ENCODE assay signal across 29 cellular contexts in genomic region chr18:52620926-52621439, GRCh38.
DNase-seq lines count a peak whose midpoint lies in the region; ATAC-seq, FAIRE-seq and TF ChIP-seq lines count a peak whose summit lies in the region.
"Had no signal": no experiment of that assay in that cellular context is flagged by ENCODE, and none has a peak within 500 bp of the region (broad histone marks: within the 10 kb centered on the region; RNA-seq: fewer than 3 reads in every experiment).

No MANE protein-coding gene starts in this region.

- H4K91ac ChIP-seq in H1 (replicated peaks; ENCODE audit: insufficient read length, low read length), result no peak overlapping the region
- no peak overlapping the region for H4K91ac ChIP-seq in trophoblast cell (ENCODE audit: low read depth, low read length)

- H3K27me3 ChIP-seq in H1 (replicated peaks in 1 of 4; ENCODE audit: control insufficient read depth in 3 of 4, extremely low read depth in 1 of 4, insufficient read depth in 3 of 4, low read length in 3 of 4) (no peaks in the 10 kb centered on the region), trophoblast cell (ENCODE audit: insufficient read depth, low read length) (no peaks in the 10 kb centered on the region)
- H3K27me3 ChIP-seq: BE2C, BLaER1 had no signal

- no peak for TF ChIP-seq EP300 in H1 (IDR thresholded peaks at IDR 0.05; ENCODE audit: borderline replicate concordance in 1 of 2, low read depth in 2 of 2, low read length in 2 of 2)

- H3K27ac ChIP-seq in H1 (ENCODE audit: low read depth, low read length), result no peak overlapping the region
- H3K27ac ChIP-seq in trophoblast cell (ENCODE audit: low read depth, low read length), result no peak overlapping the region
- H3K27ac ChIP-seq: BLaER1 had no signal

- no peaks in the 10 kb centered on the region for H3K27me3 Mint-ChIP-seq in T-helper 17 cell
- H3K27me3 Mint-ChIP-seq: CD4-positive, alpha-beta memory T cell; CD4-positive, CD25-positive, alpha-beta regulatory T cell; CD8-positive, alpha-beta memory T cell had no signal

- CTCF ChIA-PET in H1 (lab: Charles Lee; ENCODE audit: partially characterized antibody), result no interaction called here

- H3K9ac ChIP-seq in H1 (replicated peaks in 1 of 4; ENCODE audit: extremely low read depth in 1 of 4, low read depth in 3 of 4, low read length in 3 of 4) (no peak overlapping the region), trophoblast cell (ENCODE audit: low read length) (no peak overlapping the region)
- H3K9ac ChIP-seq: BLaER1 had no signal

- no peaks in the 10 kb centered on the region for H3K23me2 ChIP-seq in H1 (ENCODE audit: low read depth, low read length)

- H4K12ac ChIP-seq in trophoblast cell (ENCODE audit: low read depth, low read length), result no peak overlapping the region

- TF ChIP-seq POLR2A in H1 (IDR thresholded peaks at IDR 0.05; ENCODE audit: control extremely low read depth in 1 of 2, low read depth in 2 of 2, low read length in 2 of 2), result no peak

- no peak overlapping the region for H3K27ac Mint-ChIP-seq in T-helper 17 cell
- H3K27ac Mint-ChIP-seq: CD14-positive monocyte; CD4-positive, alpha-beta memory T cell; CD4-positive, CD25-positive, alpha-beta regulatory T cell; CD8-positive, alpha-beta memory T cell had no signal

- no peak overlapping the region for H3K23ac ChIP-seq in H1 (ENCODE audit: insufficient read length)
- H3K23ac ChIP-seq in trophoblast cell (ENCODE audit: low read length), result no peak overlapping the region

- H3K56ac ChIP-seq in H1 (replicated peaks; ENCODE audit: insufficient read length, low read depth, low read length), result no peak overlapping the region

- FAIRE-seq in H1 (lab: Jason Lieb, UNC), result no peak
- FAIRE-seq: A204.1, GM12878, GM12892, GM18507 had no signal

- no peak overlapping the region for H2BK5ac ChIP-seq in H1 (ENCODE audit: low read depth, low read length)
- H2BK5ac ChIP-seq in trophoblast cell (ENCODE audit: low read depth, low read length, poor library complexity), result no peak overlapping the region

- H2AFZ ChIP-seq in H1 (ENCODE audit: low read length) (0 out of 2 replicates have a peak overlapping the region, but pooled peaks have one; percentile 52), trophoblast cell (ENCODE audit: insufficient read depth, low read length, poor library complexity) (no peak overlapping the region)

- no peak overlapping the region for H4K5ac ChIP-seq in H1 (ENCODE audit: insufficient read length, low read depth, low read length)

- H4K20me1 ChIP-seq in H1 (replicated peaks in 1 of 2; ENCODE audit: control insufficient read depth in 1 of 2, insufficient read depth in 2 of 2, low read length in 2 of 2), result no peaks in the 10 kb centered on the region
- H4K20me1 ChIP-seq: BLaER1 had no signal

- H3K79me2 ChIP-seq in H1 (ENCODE audit: control insufficient read depth in 1 of 2, insufficient read depth in 2 of 2, low read length in 2 of 2) (no peaks in the 10 kb centered on the region), trophoblast cell (ENCODE audit: control insufficient read depth, insufficient read depth, low read length, poor library complexity) (no peaks in the 10 kb centered on the region)

- DNase-seq in NCI-H748 (lab: John Stamatoyannopoulos, UW; ENCODE audit: unreplicated experiment) (peak; percentile 24), NCI-H748 treated with DMSO at 0.1 percent for 48 hours (lab: John Stamatoyannopoulos, UW) (no peak), HuH-7 (ENCODE audit: low spot score) (peak; percentile 1), NCI-H69 (lab: John Stamatoyannopoulos, UW) (peak; percentile 37), H1 (ENCODE audit: low read depth in 1 of 2, low spot score in 2 of 2) (no peak), T-helper 17 cell (no peak), hepatic stellate cell (ENCODE audit: low spot score) (no peak), trophoblast cell (no peak)
- DNase-seq: 8988T; ACHN; BE2C; C1 segment of cervical spinal cord; CD4-positive, alpha-beta memory T cell; CD4-positive, CD25-positive, alpha-beta regulatory T cell; CD8-positive, alpha-beta memory T cell; COR-L47; DMS 273 treated with DMSO at 0.1 percent for 48 hours; DMS153; DMS53; DMS79; DND-41; EL; GDM1 had no signal

- H3K36me3 Mint-ChIP-seq in T-helper 17 cell (ENCODE audit: low read depth), result no peaks in the 10 kb centered on the region
- H3K36me3 Mint-ChIP-seq: CD14-positive monocyte; CD4-positive, alpha-beta memory T cell; CD4-positive, CD25-positive, alpha-beta regulatory T cell; CD8-positive, alpha-beta memory T cell had no signal

- no peaks in the 10 kb centered on the region for H3K36me3 ChIP-seq in H1 (ENCODE audit: control insufficient read depth in 2 of 4, insufficient read depth in 4 of 4, low read length in 3 of 4)
- no peaks in the 10 kb centered on the region for H3K36me3 ChIP-seq in trophoblast cell (ENCODE audit: control insufficient read depth in 1 of 2, insufficient read depth in 2 of 2, low read length in 2 of 2)
- H3K36me3 ChIP-seq: BE2C, BLaER1 had no signal

- no peak for ATAC-seq in T-helper 17 cell
- ATAC-seq: GM12878 had no signal

- no peaks in the 10 kb centered on the region for H3K79me1 ChIP-seq in H1 (ENCODE audit: low read depth, low read length)
- H3K79me1 ChIP-seq in trophoblast cell (ENCODE audit: low read length), result no peaks in the 10 kb centered on the region

- H3K18ac ChIP-seq in H1 (ENCODE audit: extremely low read depth, low read length) (no peak overlapping the region), trophoblast cell (ENCODE audit: low read length) (no peak overlapping the region)

- H4K8ac ChIP-seq in H1 (ENCODE audit: extremely low read depth, insufficient read depth, low read length) (no peak overlapping the region), trophoblast cell (ENCODE audit: low read depth, low read length) (no peak overlapping the region)

- H3K4ac ChIP-seq in H1 (replicated peaks; ENCODE audit: insufficient read length, low read depth, low read length) (no peak overlapping the region), trophoblast cell (ENCODE audit: low read depth, low read length) (no peak overlapping the region)

- no peak overlapping the region for H2BK12ac ChIP-seq in H1 (ENCODE audit: low read depth, low read length)
- no peak overlapping the region for H2BK12ac ChIP-seq in trophoblast cell (ENCODE audit: low read length)

- no peaks in the 10 kb centered on the region for H3K4me1 ChIP-seq in H1 (replicated peaks in 1 of 4; ENCODE audit: control insufficient read depth in 3 of 4, insufficient read depth in 4 of 4, low read length in 3 of 4)
- no peaks in the 10 kb centered on the region for H3K4me1 ChIP-seq in trophoblast cell (ENCODE audit: control insufficient read depth in 1 of 2, insufficient read depth in 2 of 2, low read length in 2 of 2)
- H3K4me1 ChIP-seq: BE2C, BLaER1 had no signal

- no peak overlapping the region for H2AK5ac ChIP-seq in H1 (ENCODE audit: low read depth, low read length)
- H2AK5ac ChIP-seq in trophoblast cell (ENCODE audit: low read length), result no peak overlapping the region

- no peak for TF ChIP-seq CTCF in H1 (IDR thresholded peaks at IDR 0.05; ENCODE audit: control extremely low read depth in 1 of 3, insufficient read depth in 1 of 3, low read depth in 1 of 3, low read length in 3 of 3)

- H3K9me3 ChIP-seq in H1 (ENCODE audit: insufficient read depth in 2 of 2, low read depth in 1 of 2, low read length in 1 of 2), result no peaks in the 10 kb centered on the region
- no peaks in the 10 kb centered on the region for H3K9me3 ChIP-seq in T-helper 17 cell (ENCODE audit: control insufficient read depth, low read length, poor library complexity, severe bottlenecking)
- no peaks in the 10 kb centered on the region for H3K9me3 ChIP-seq in trophoblast cell (ENCODE audit: insufficient read depth, low read depth, low read length)
- H3K9me3 ChIP-seq: BE2C, BLaER1 had no signal

- 84% methylated on average over 3 of the region's 3 CpGs; no CpG with 5 or more reads in 1 of the 2 experiments for WGBS in H1 (ENCODE audit: extremely low coverage in 1 of 2, insufficient coverage in 1 of 2, insufficient read length in 1 of 2, insufficient replicate concordance in 2 of 2, low coverage in 1 of 2, low lambda C conversion rate in 2 of 2, missing lambda C conversion rate in 1 of 2), 2 experiments
- WGBS in trophoblast cell (ENCODE audit: extremely low coverage, insufficient coverage, insufficient read length), result no CpG with 5 or more reads among the region's 3 CpGs

- H3K4me3 ChIP-seq in H1 (ENCODE audit: extremely low read depth in 1 of 4, insufficient read depth in 2 of 4, low read depth in 3 of 4, low read length in 4 of 4) (no peak overlapping the region), trophoblast cell (ENCODE audit: low read depth, low read length) (no peak overlapping the region)
- H3K4me3 ChIP-seq: BLaER1, GM12878 had no signal

- H2BK20ac ChIP-seq in H1 (ENCODE audit: low read length), result no peak overlapping the region

- no peak overlapping the region for H3K4me3 Mint-ChIP-seq in T-helper 17 cell
- H3K4me3 Mint-ChIP-seq: CD14-positive monocyte; CD4-positive, alpha-beta memory T cell; CD4-positive, CD25-positive, alpha-beta regulatory T cell; CD8-positive, alpha-beta memory T cell had no signal

- H2BK120ac ChIP-seq in H1 (replicated peaks; ENCODE audit: low read depth, low read length) (no peak overlapping the region), trophoblast cell (ENCODE audit: insufficient read depth, low read length, poor library complexity) (no peak overlapping the region)

- no peak overlapping the region for H2BK15ac ChIP-seq in H1 (ENCODE audit: low read length)

- POLR2A ChIA-PET in H1 (lab: Charles Lee; ENCODE audit: partially characterized antibody), result no interaction called here

- no peak for TF ChIP-seq RAD21 in H1 (IDR thresholded peaks at IDR 0.05 in 1 of 2, conservative IDR thresholded peaks at IDR 0.05 in 1 of 2; ENCODE audit: low read depth in 2 of 2, low read length in 2 of 2)

- no peak overlapping the region for H3K14ac ChIP-seq in H1 (ENCODE audit: insufficient read length)
- no peak overlapping the region for H3K14ac ChIP-seq in trophoblast cell (ENCODE audit: low read length)

- no peaks in the 10 kb centered on the region for H3K4me1 Mint-ChIP-seq in T-helper 17 cell
- H3K4me1 Mint-ChIP-seq: CD14-positive monocyte; CD4-positive, alpha-beta memory T cell; CD4-positive, CD25-positive, alpha-beta regulatory T cell; CD8-positive, alpha-beta memory T cell had no signal

- H3K4me2 ChIP-seq in H1 (ENCODE audit: insufficient read depth in 1 of 2, low read depth in 2 of 2, low read length in 2 of 2) (no peak overlapping the region), trophoblast cell (ENCODE audit: low read length) (no peak overlapping the region)
- H3K4me2 ChIP-seq: BLaER1 had no signal

TF ChIP-seq in H1, 55 proteins besides CTCF, POLR2A, EP300 and RAD21 (continues in another document):
- TF ChIP-seq HDAC2 (IDR thresholded peaks at IDR 0.05; ENCODE audit: borderline replicate concordance in 1 of 2, low read depth in 2 of 2, low read length in 2 of 2) (no peak), SP1 (IDR thresholded peaks at IDR 0.05; ENCODE audit: low read depth, low read length) (no peak), CHD1 (IDR thresholded peaks at IDR 0.05; ENCODE audit: low read depth, low read length) (no peak), TAF7 (optimal IDR thresholded peaks at IDR 0.05; ENCODE audit: borderline replicate concordance, low read depth, low read length) (no peak), PHF8 (conservative IDR thresholded peaks at IDR 0.05; ENCODE audit: low read depth, low read length) (no peak), POLR2AphosphoS5 (IDR thresholded peaks at IDR 0.05; ENCODE audit: low read depth, low read length) (no peak), HDAC6 (IDR thresholded peaks at IDR 0.05; ENCODE audit: low read depth, low read length) (no peak)

Comparison
In these comparisons a context has a peak if more than half of its experiments do, and no peak if none do; other contexts are left out.
1. DNase-seq: peak in NCI-H748 (single experiment), HuH-7 (single experiment) and NCI-H69 (single experiment); none in NCI-H748 treated with DMSO at 0.1 percent for 48 hours (single experiment), H1 (0 of 2), T-helper 17 cell (0 of 3), hepatic stellate cell (single experiment) and trophoblast cell (0 of 2).